11 cellular contexts compared by ENCODE assay signal in genomic region chr13:40895715-40896184, GRCh38.
DNase-seq lines count a peak whose midpoint lies in the region; ATAC-seq and TF ChIP-seq lines count a peak whose summit lies in the region.
"Had no signal": no experiment of that assay in that cellular context is flagged by ENCODE, and none has a peak within 500 bp of the region (broad histone marks: within the 10 kb centered on the region; RNA-seq: fewer than 3 reads in every experiment).

No MANE protein-coding gene starts in this region.

- H3K23ac ChIP-seq in trophoblast cell (ENCODE audit: low read length) = no peak overlapping the region

- H3K9ac ChIP-seq in HCT116 (ENCODE audit: low read length) (no peak overlapping the region), trophoblast cell (ENCODE audit: low read length) (no peak overlapping the region)

- TF ChIP-seq CTCF in 22Rv1 (IDR thresholded peaks at IDR 0.05) (no peak), HCT116 (IDR thresholded peaks at IDR 0.05 in 2 of 3, conservative IDR thresholded peaks at IDR 0.05 in 1 of 3; ENCODE audit: borderline replicate concordance in 1 of 3, insufficient read depth in 1 of 3, low read depth in 2 of 3, low read length in 2 of 3) (no peak)

- POLR2A ChIA-PET in HCT116 (lab: Charles Lee) = no interaction called here
- POLR2A ChIA-PET in T-cell (lab: Charles Lee) = no interaction called here

- intact Hi-C loops in HCT116 (cut with micrococcal nuclease) = no loop called here

- H3K9me3 Mint-ChIP-seq in T-cell (no peaks in the 10 kb centered on the region), memory B cell (peaks cover 1% of the 10 kb centered on the region)

- DNase-seq in HCT116 (ENCODE audit: low read depth, low spot score) = peak; percentile 18
- no peak for DNase-seq in T-cell
- DNase-seq in memory B cell (ENCODE audit: low spot score in 2 of 2) = no peak
- no peak for DNase-seq in trophoblast cell
- DNase-seq in caudate nucleus (lab: John Stamatoyannopoulos, UW) = no peak
- DNase-seq: GF-D8, NCI-H2171 treated with DMSO at 0.1 percent for 48 hours had no signal

- no peaks in the 10 kb centered on the region for H3K79me1 ChIP-seq in trophoblast cell (ENCODE audit: low read length)

- peak overlapping the region; percentile 51 for H3K27ac ChIP-seq in 22Rv1
- no peak overlapping the region for H3K27ac ChIP-seq in HCT116 (ENCODE audit: low read depth, low read length)
- H3K27ac ChIP-seq in trophoblast cell (ENCODE audit: low read depth, low read length) = no peak overlapping the region
- H3K27ac ChIP-seq in caudate nucleus (ENCODE audit: low read depth, low read length) = no peak overlapping the region
- H3K27ac ChIP-seq: RWPE1 had no signal

- H4K12ac ChIP-seq in trophoblast cell (ENCODE audit: low read depth, low read length) = no peak overlapping the region

- H2AFZ ChIP-seq in HCT116 (ENCODE audit: low read depth, low read length, poor library complexity, severe bottlenecking) (no peak overlapping the region), trophoblast cell (ENCODE audit: insufficient read depth, low read length, poor library complexity) (no peak overlapping the region)

- H2BK5ac ChIP-seq in trophoblast cell (ENCODE audit: low read depth, low read length, poor library complexity) = no peak overlapping the region

- H3K27ac Mint-ChIP-seq in T-cell = peak overlapping the region; percentile 23 to 58
- H3K27ac Mint-ChIP-seq in memory B cell = peak overlapping the region; percentile 55

- H2AK5ac ChIP-seq in trophoblast cell (ENCODE audit: low read length) = no peak overlapping the region

- H3K4me2 ChIP-seq in HCT116 (ENCODE audit: low read length) (no peak overlapping the region; the same call in 1 of the 2 replicates), trophoblast cell (ENCODE audit: low read length) (no peak overlapping the region)

- H4K8ac ChIP-seq in trophoblast cell (ENCODE audit: low read depth, low read length) = no peak overlapping the region

- no peak overlapping the region for H4K91ac ChIP-seq in trophoblast cell (ENCODE audit: low read depth, low read length)

- TF ChIP-seq POLR2A in HCT116 (IDR thresholded peaks at IDR 0.05; ENCODE audit: borderline replicate concordance, extremely low read depth, insufficient read depth, insufficient read length) = no peak

- no peak overlapping the region for H2BK120ac ChIP-seq in trophoblast cell (ENCODE audit: insufficient read depth, low read length, poor library complexity)

- H3K4ac ChIP-seq in trophoblast cell (ENCODE audit: low read depth, low read length) = no peak overlapping the region

- H3K4me3 ChIP-seq in HCT116 (replicated peaks in 1 of 2; ENCODE audit: low read depth in 1 of 2, low read length in 2 of 2) (no peak overlapping the region), trophoblast cell (ENCODE audit: low read depth, low read length) (no peak overlapping the region)

- WGBS in trophoblast cell (ENCODE audit: extremely low coverage, insufficient coverage, insufficient read length) = no CpG with 5 or more reads among the region's 2 CpGs

- no peak overlapping the region for H3K14ac ChIP-seq in trophoblast cell (ENCODE audit: low read length)

- H3K27me3 ChIP-seq in HCT116 (ENCODE audit: insufficient read depth, low read length) = no peaks in the 10 kb centered on the region
- H3K27me3 ChIP-seq in trophoblast cell (ENCODE audit: insufficient read depth, low read length) = no peaks in the 10 kb centered on the region

- no peaks in the 10 kb centered on the region for H4K20me1 ChIP-seq in HCT116 (ENCODE audit: insufficient read depth)

- H3K36me3 ChIP-seq in HCT116 (ENCODE audit: control insufficient read depth in 1 of 2, insufficient read depth in 2 of 2, low read length in 2 of 2) (no peaks in the 10 kb centered on the region), trophoblast cell (ENCODE audit: control insufficient read depth in 1 of 2, insufficient read depth in 2 of 2, low read length in 2 of 2) (no peaks in the 10 kb centered on the region)

- peak; percentile 47; the same call in 1 of the 2 replicates for ATAC-seq in HCT116
- ATAC-seq in T-cell (replicated peaks in 1 of 4) = no peak
- ATAC-seq in memory B cell (ENCODE audit: low read depth) = no peak
- ATAC-seq in HG02588 (IDR thresholded peaks at IDR 0.05; ENCODE audit: unreplicated experiment) = no peak
- ATAC-seq in GM21360 (IDR thresholded peaks at IDR 0.05; ENCODE audit: unreplicated experiment) = no peak

- CTCF ChIA-PET in HCT116 (lab: Charles Lee) (no interaction called here), T-cell (lab: Charles Lee) (interaction anchor here in 1 of 2 donors (0.7 kb wide), 1 partner anchor 1036 kb away, joined by 3 read pairs; no protein-coding TSS in a partner anchor)

- H3K4me1 ChIP-seq in HCT116 (ENCODE audit: control insufficient read depth in 1 of 2, insufficient read depth in 2 of 2, low read length in 2 of 2) (peaks cover 0 to 7% of the 10 kb centered on the region in 2 experiments; a peak in 1 of 4 replicates), trophoblast cell (ENCODE audit: control insufficient read depth in 1 of 2, insufficient read depth in 2 of 2, low read length in 2 of 2) (no peaks in the 10 kb centered on the region)

- no peak for TF ChIP-seq RAD21 in HCT116 (IDR thresholded peaks at IDR 0.05; ENCODE audit: low read depth)

- no peaks in the 10 kb centered on the region for H3K9me2 ChIP-seq in HCT116 (ENCODE audit: insufficient read depth)

- no TSS peak for BruUV-seq in HCT116 (replicated peaks; lab: Mats Ljungman, UMichigan)

- no peak overlapping the region for H2BK12ac ChIP-seq in trophoblast cell (ENCODE audit: low read length)

- no peaks in the 10 kb centered on the region for H3K79me2 ChIP-seq in HCT116 (ENCODE audit: insufficient read depth, low read length)
- H3K79me2 ChIP-seq in trophoblast cell (ENCODE audit: control insufficient read depth, insufficient read depth, low read length, poor library complexity) = no peaks in the 10 kb centered on the region

- H3K36me3 Mint-ChIP-seq in T-cell (peaks cover 22% of the 10 kb centered on the region), memory B cell (peaks cover 4% of the 10 kb centered on the region)

- no peaks in the 10 kb centered on the region for H3K27me3 Mint-ChIP-seq in T-cell
- H3K27me3 Mint-ChIP-seq in memory B cell = no peaks in the 10 kb centered on the region

- H3K4me3 Mint-ChIP-seq in T-cell = no peak overlapping the region
- no peak overlapping the region for H3K4me3 Mint-ChIP-seq in memory B cell

- peaks cover 9 to 14% (median 12%) of the 10 kb centered on the region in 3 donors for H3K4me1 Mint-ChIP-seq in T-cell
- peaks cover 13% of the 10 kb centered on the region for H3K4me1 Mint-ChIP-seq in memory B cell

- H3K9me3 ChIP-seq in HCT116 (ENCODE audit: control insufficient read depth in 1 of 2, insufficient read depth in 1 of 2, low read depth in 1 of 2, low read length in 2 of 2) (no peaks in the 10 kb centered on the region), trophoblast cell (ENCODE audit: insufficient read depth, low read depth, low read length) (no peaks in the 10 kb centered on the region)

- no peak overlapping the region for H3K18ac ChIP-seq in trophoblast cell (ENCODE audit: low read length)

- RAD21 ChIA-PET in HCT116 (lab: Charles Lee; ENCODE audit: low non-redundant PET in 1 of 2, low total read pairs in 2 of 2, uncharacterized antibody in 2 of 2, unreplicated experiment in 2 of 2) = no interaction called here

TF ChIP-seq in HCT116, 20 proteins besides CTCF, POLR2A, EP300 and RAD21:
- no peak for TF ChIP-seq CEBPB (IDR thresholded peaks at IDR 0.05; ENCODE audit: low read depth)
- no peak for TF ChIP-seq ELF1 (IDR thresholded peaks at IDR 0.05; ENCODE audit: borderline replicate concordance, low read depth)
- TF ChIP-seq MAX (IDR thresholded peaks at IDR 0.05) = no peak
